Comparison of ENCODE assay signal across 29 cellular contexts in the genomic region with DNA sequence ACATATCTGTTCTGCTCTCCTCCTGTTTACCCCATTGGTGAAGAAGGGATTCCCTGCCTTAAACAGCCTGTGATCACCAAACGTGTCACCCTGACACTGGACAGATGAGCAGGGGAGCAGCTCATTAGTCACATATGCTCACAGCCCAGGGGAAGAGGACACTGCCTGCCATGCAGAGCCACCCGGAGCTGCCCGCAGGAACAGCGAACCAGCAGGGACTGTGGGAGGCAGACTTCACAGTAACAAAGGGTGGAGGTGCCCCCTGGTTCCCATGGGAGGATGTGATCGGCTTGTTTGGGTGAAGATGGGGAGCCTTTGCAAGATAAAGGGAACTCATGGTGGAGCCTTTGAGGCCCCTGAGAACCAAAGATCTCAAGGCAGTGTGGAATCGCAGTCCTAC.
"Had no signal": no experiment of that assay in that cellular context is flagged by ENCODE, and none has a peak within 500 bp of the region (broad histone marks: within the 10 kb centered on the region; RNA-seq: fewer than 3 reads in every experiment).

No MANE protein-coding gene starts in this region.

- ATAC-seq: activated naive CD8-positive, alpha-beta T cell treated with anti-CD3 and anti-CD28 coated beads, Interleukin-2, amount 50 U/mL, for 24 hours; activated T-cell treated with anti-CD3 and anti-CD28 coated beads, Interleukin-2, amount 50 U/mL, for 4 hours; Panc1 had no signal

- H3K9me3 ChIP-seq: SJSA1 had no signal

- DNase-seq: activated B cell treated with CpG ODN at 0.5 μM for 24 hours; activated CD4-positive, alpha-beta memory T cell treated with anti-CD3 and anti-CD28 coated beads for 36 hours; activated CD4-positive, alpha-beta T cell treated with anti-CD3 and anti-CD28 coated beads for 4 hours; activated CD4-positive, alpha-beta T cell treated with anti-CD3 and anti-CD28 coated beads, Interleukin-2, amount 50 U/mL, for 1 hour; activated CD4-positive, CD25-positive, alpha-beta regulatory T cell treated with anti-CD3 and anti-CD28 coated beads, Interleukin-2, amount 50 U/mL, for 72 hours; activated CD8-positive, alpha-beta memory T cell treated with anti-CD3 and anti-CD28 coated beads, Interleukin-2, amount 50 U/mL, for 4 hours; activated naive CD4-positive, alpha-beta T cell treated with anti-CD3 and anti-CD28 coated beads, Interleukin-2, amount 10 ng/mL, durations not matched to agents 7 days and 5 days; activated naive CD8-positive, alpha-beta T cell treated with anti-CD3 and anti-CD28 coated beads, Interleukin-2, amount 50 U/mL, for 24 hours; activated T-cell treated with anti-CD3 and anti-CD28 coated beads for 4 hours; activated T-cell treated with anti-CD3 and anti-CD28 coated beads, Interleukin-2, amount 50 U/mL, for 4 hours; anterior cingulate cortex; caudate nucleus; cerebellar nuclear complex; NCI-H1092 treated with DMSO at 0.1 percent for 48 hours; NCI-H1694; NCI-H1930; NCI-H2081 treated with DMSO at 0.1 percent for 48 hours; NCI-H226; NCI-H446 treated with DMSO at 0.1 percent for 48 hours; NCI-H524; RPMI8226; SHP77 treated with DMSO at 0.1 percent for 48 hours; T1000 had no signal

- H3K4me1 Mint-ChIP-seq: activated B cell treated with CpG ODN at 0.5 μM for 24 hours; activated naive CD4-positive, alpha-beta T cell treated with anti-CD3 and anti-CD28 coated beads, Interleukin-2, amount 10 ng/mL, durations not matched to agents 7 days and 5 days; activated naive CD8-positive, alpha-beta T cell treated with anti-CD3 and anti-CD28 coated beads, Interleukin-2, amount 50 U/mL, for 24 hours; brain had no signal

- H3K36me3 Mint-ChIP-seq: activated CD4-positive, alpha-beta memory T cell treated with anti-CD3 and anti-CD28 coated beads for 36 hours; activated naive CD4-positive, alpha-beta T cell treated with anti-CD3 and anti-CD28 coated beads, Interleukin-2, amount 10 ng/mL, durations not matched to agents 7 days and 5 days; activated naive CD8-positive, alpha-beta T cell; brain had no signal

- H3K4me3 Mint-ChIP-seq: activated B cell treated with CpG ODN at 0.5 μM for 24 hours; activated CD4-positive, alpha-beta memory T cell treated with anti-CD3 and anti-CD28 coated beads for 36 hours; activated naive CD4-positive, alpha-beta T cell treated with anti-CD3 and anti-CD28 coated beads, Interleukin-2, amount 10 ng/mL, durations not matched to agents 7 days and 5 days; activated naive CD8-positive, alpha-beta T cell; activated naive CD8-positive, alpha-beta T cell treated with anti-CD3 and anti-CD28 coated beads, Interleukin-2, amount 50 U/mL, for 24 hours; activated T-cell treated with anti-CD3 and anti-CD28 coated beads, Interleukin-2, amount 50 U/mL, for 4 hours; activated T-helper 1 cell treated with anti-CD3 and anti-CD28 coated beads, Interleukin-12 subunit alpha, Interleukin-12 subunit beta, Interleukin-2, Interleukin-4 antibody, amounts not matched to agents 30 ng/mL and 10 ng/mL and 1 ng/mL, durations not matched to agents 14 hours and 24 hours and 36 hours; brain had no signal

- H3K9me3 Mint-ChIP-seq: activated naive CD8-positive, alpha-beta T cell treated with anti-CD3 and anti-CD28 coated beads, Interleukin-2, amount 50 U/mL, for 24 hours had no signal

- H3K27me3 Mint-ChIP-seq: activated naive CD4-positive, alpha-beta T cell treated with anti-CD3 and anti-CD28 coated beads, Interleukin-2, amount 10 ng/mL, durations not matched to agents 7 days and 5 days; brain had no signal

- H3K4me3 ChIP-seq: SJSA1 had no signal

- H3K27ac Mint-ChIP-seq: activated B cell treated with CpG ODN at 0.5 μM for 24 hours; activated CD4-positive, alpha-beta memory T cell treated with anti-CD3 and anti-CD28 coated beads for 36 hours; activated naive CD4-positive, alpha-beta T cell treated with anti-CD3 and anti-CD28 coated beads, Interleukin-2, amount 10 ng/mL, durations not matched to agents 7 days and 5 days; activated naive CD8-positive, alpha-beta T cell; activated naive CD8-positive, alpha-beta T cell treated with anti-CD3 and anti-CD28 coated beads, Interleukin-2, amount 50 U/mL, for 24 hours; activated T-helper 1 cell treated with anti-CD3 and anti-CD28 coated beads, Interleukin-12 subunit alpha, Interleukin-12 subunit beta, Interleukin-2, Interleukin-4 antibody, amounts not matched to agents 30 ng/mL and 10 ng/mL and 1 ng/mL, durations not matched to agents 14 hours and 24 hours and 36 hours; brain had no signal

- H3K27ac ChIP-seq: SJSA1 had no signal

- H3K36me3 ChIP-seq: SJSA1 had no signal

- FAIRE-seq: bronchial epithelial cell had no signal
